27 cellular contexts compared by ENCODE assay signal in genomic region chr6:141000917-141001316, GRCh38.
DNase-seq lines count a peak whose midpoint lies in the region; TF ChIP-seq lines count a peak whose summit lies in the region.
"Had no signal": no experiment of that assay in that cellular context is flagged by ENCODE, and none has a peak within 500 bp of the region (broad histone marks: within the 10 kb centered on the region; RNA-seq: fewer than 3 reads in every experiment).

No MANE protein-coding gene starts in this region.

- TF ChIP-seq CTCF in neural cell (IDR thresholded peaks at IDR 0.05; ENCODE audit: poor library complexity, severe bottlenecking): no peak

- H3K36me3 ChIP-seq in neural cell (ENCODE audit: insufficient read depth, low read length): no peaks in the 10 kb centered on the region
- H3K36me3 ChIP-seq: BE2C; BLaER1; BLaER1 treated with 17β-estradiol and CSF1 and Interleukin-3, amounts not matched to agents 10 nM and 100 nM had no signal

- H3K9me2 ChIP-seq in neural cell (ENCODE audit: insufficient read depth, low read length): no peaks in the 10 kb centered on the region

- no peak overlapping the region for H2AFZ ChIP-seq in neural cell (ENCODE audit: low read depth, low read length)

- H3K9me3 ChIP-seq in neural cell (ENCODE audit: low read length): no peaks in the 10 kb centered on the region
- H3K9me3 ChIP-seq: A549; BE2C; BLaER1; BLaER1 treated with 17β-estradiol and CSF1 and Interleukin-3, amounts not matched to agents 10 nM and 100 nM; Caco-2 had no signal

- no peaks in the 10 kb centered on the region for H3K27me3 ChIP-seq in neural cell (ENCODE audit: insufficient read depth, low read depth, low read length)
- H3K27me3 ChIP-seq: BE2C; BLaER1; BLaER1 treated with 17β-estradiol and CSF1 and Interleukin-3, amounts not matched to agents 10 nM and 100 nM had no signal

- no peaks in the 10 kb centered on the region for H3F3A ChIP-seq in neural cell (ENCODE audit: insufficient read depth, low read length, poor library complexity, severe bottlenecking)

- no peak overlapping the region for H3K9ac ChIP-seq in neural cell (ENCODE audit: low read length)
- H3K9ac ChIP-seq: BLaER1; BLaER1 treated with 17β-estradiol and CSF1 and Interleukin-3, amounts not matched to agents 10 nM and 100 nM had no signal

- peak overlapping the region; percentile 48 for H3K27ac ChIP-seq in neural cell (ENCODE audit: low read length)
- H3K27ac ChIP-seq: 22Rv1; A549; BLaER1; BLaER1 treated with 17β-estradiol and CSF1 and Interleukin-3, amounts not matched to agents 10 nM and 100 nM; C4-2B had no signal

- no peaks in the 10 kb centered on the region for H3K79me2 ChIP-seq in neural cell (replicated peaks; ENCODE audit: insufficient read depth, low read length)

- DNase-seq in NCI-H128 (lab: John Stamatoyannopoulos, UW; ENCODE audit: unreplicated experiment): no peak
- DNase-seq: 8988T; ACHN; AML-193; BE2C; C1 segment of cervical spinal cord; Caco-2; Calu3; CD4-positive, alpha-beta memory T cell; CD4-positive, alpha-beta T cell; CD4-positive, CD25-positive, alpha-beta regulatory T cell; CD8-positive, alpha-beta memory T cell; CD8-positive, alpha-beta T cell; COR-L47; DMS 273 treated with DMSO at 0.1 percent for 48 hours; DMS153; DMS53; DMS79; DMS79 treated with DMSO at 0.1 percent for 48 hours; DND-41; EL had no signal

- H3K4me2 ChIP-seq in neural cell (ENCODE audit: low read length): no peak overlapping the region
- H3K4me2 ChIP-seq: A549; BLaER1; BLaER1 treated with 17β-estradiol and CSF1 and Interleukin-3, amounts not matched to agents 10 nM and 100 nM had no signal

- no peak for TF ChIP-seq RAD21 in neural cell (conservative IDR thresholded peaks at IDR 0.05)

- peak; percentile 96 for TF ChIP-seq EP300 in neural cell (conservative IDR thresholded peaks at IDR 0.05; ENCODE audit: poor library complexity, severe bottlenecking)

- H3K4me3 ChIP-seq in neural cell (ENCODE audit: low read length): no peak overlapping the region
- H3K4me3 ChIP-seq: A549; BLaER1; BLaER1 treated with 17β-estradiol and CSF1 and Interleukin-3, amounts not matched to agents 10 nM and 100 nM had no signal

- no peaks in the 10 kb centered on the region for H4K20me1 ChIP-seq in neural cell (ENCODE audit: insufficient read depth)
- H4K20me1 ChIP-seq: BLaER1; BLaER1 treated with 17β-estradiol and CSF1 and Interleukin-3, amounts not matched to agents 10 nM and 100 nM had no signal

TF ChIP-seq in neural cell, 6 proteins besides CTCF, POLR2A, EP300 and RAD21:
- TF ChIP-seq REST (IDR thresholded peaks at IDR 0.05; ENCODE audit: borderline replicate concordance) (no peak), POLR2AphosphoS5 (IDR thresholded peaks at IDR 0.05) (peak; percentile 78)
